10 cellular contexts compared by ENCODE assay signal in genomic region chr2:57890462-57890861, GRCh38.
A peak's percentile ranks its signal among the peaks of the same experiment; 100 is the strongest.
DNase-seq lines count a peak whose midpoint lies in the region; ATAC-seq and TF ChIP-seq lines count a peak whose summit lies in the region.
"Had no signal": no experiment of that assay in that cellular context is flagged by ENCODE, and none has a peak within 500 bp of the region (broad histone marks: within the 10 kb centered on the region; RNA-seq: fewer than 3 reads in every experiment).

No MANE protein-coding gene starts in this region.

- H3K4me3 Mint-ChIP-seq in endothelial cell (ENCODE audit: unreplicated experiment), result no peak overlapping the region

- no peak for TF ChIP-seq CTCF in colonic mucosa (IDR thresholded peaks at IDR 0.05)
- no peak for TF ChIP-seq CTCF in endothelial cell (IDR thresholded peaks at IDR 0.05; ENCODE audit: unreplicated experiment)

- no peak overlapping the region for H3K27ac ChIP-seq in colonic mucosa
- H3K27ac ChIP-seq: ovary had no signal

- H3K27me3 Mint-ChIP-seq in endothelial cell (ENCODE audit: unreplicated experiment), result peaks cover 1% of the 10 kb centered on the region

- no peak overlapping the region for H3K9ac ChIP-seq in colonic mucosa (ENCODE audit: low read depth in 2 of 2, low read length in 2 of 2)

- no peaks in the 10 kb centered on the region for H3K9me3 ChIP-seq in colonic mucosa
- H3K9me3 ChIP-seq: ovary had no signal

- no peaks in the 10 kb centered on the region for H3K9me3 Mint-ChIP-seq in endothelial cell (ENCODE audit: unreplicated experiment)

- no peaks in the 10 kb centered on the region for H3K4me1 Mint-ChIP-seq in endothelial cell (ENCODE audit: unreplicated experiment)

- peak; percentile 38 for ATAC-seq in GM18499 (IDR thresholded peaks at IDR 0.05; ENCODE audit: insufficient read depth, unreplicated experiment)
- peak; percentile 39 for ATAC-seq in GM21825 (IDR thresholded peaks at IDR 0.05; ENCODE audit: unreplicated experiment)

- H3K27me3 ChIP-seq in colonic mucosa, result no peaks in the 10 kb centered on the region
- H3K27me3 ChIP-seq: ovary had no signal

- H3K36me3 Mint-ChIP-seq in endothelial cell (ENCODE audit: low read depth, unreplicated experiment), result no peaks in the 10 kb centered on the region

- DNase-seq in HS-5 (ENCODE audit: low read depth) (peak; percentile 53), iris pigment epithelial cell (ENCODE audit: low read depth) (peak; percentile 30), colonic mucosa (no peak), islet precursor cell (no peak), DMS53 (lab: John Stamatoyannopoulos, UW) (no peak), endothelial cell (ENCODE audit: low spot score) (no peak)
- DNase-seq: NCI-H2081, ovary had no signal

- no peaks in the 10 kb centered on the region for H3K36me3 ChIP-seq in colonic mucosa
- H3K36me3 ChIP-seq: ovary had no signal

- no peak overlapping the region for H3K27ac Mint-ChIP-seq in endothelial cell (ENCODE audit: unreplicated experiment)

- H3K4me1 ChIP-seq in colonic mucosa, result no peaks in the 10 kb centered on the region

- no peak overlapping the region for H3K4me3 ChIP-seq in colonic mucosa
- H3K4me3 ChIP-seq: ovary had no signal

- intact Hi-C loops in colonic mucosa (cut with DNase I), result no loop called here

Comparison
In these comparisons a context has a peak if more than half of its experiments do, and no peak if none do; other contexts are left out.
1. DNase-seq: peak in HS-5 (single experiment) and iris pigment epithelial cell (single experiment); none in colonic mucosa (single experiment), islet precursor cell (single experiment), DMS53 (single experiment) and endothelial cell (single experiment).